22 cellular contexts compared by ENCODE assay signal in the genomic region with DNA sequence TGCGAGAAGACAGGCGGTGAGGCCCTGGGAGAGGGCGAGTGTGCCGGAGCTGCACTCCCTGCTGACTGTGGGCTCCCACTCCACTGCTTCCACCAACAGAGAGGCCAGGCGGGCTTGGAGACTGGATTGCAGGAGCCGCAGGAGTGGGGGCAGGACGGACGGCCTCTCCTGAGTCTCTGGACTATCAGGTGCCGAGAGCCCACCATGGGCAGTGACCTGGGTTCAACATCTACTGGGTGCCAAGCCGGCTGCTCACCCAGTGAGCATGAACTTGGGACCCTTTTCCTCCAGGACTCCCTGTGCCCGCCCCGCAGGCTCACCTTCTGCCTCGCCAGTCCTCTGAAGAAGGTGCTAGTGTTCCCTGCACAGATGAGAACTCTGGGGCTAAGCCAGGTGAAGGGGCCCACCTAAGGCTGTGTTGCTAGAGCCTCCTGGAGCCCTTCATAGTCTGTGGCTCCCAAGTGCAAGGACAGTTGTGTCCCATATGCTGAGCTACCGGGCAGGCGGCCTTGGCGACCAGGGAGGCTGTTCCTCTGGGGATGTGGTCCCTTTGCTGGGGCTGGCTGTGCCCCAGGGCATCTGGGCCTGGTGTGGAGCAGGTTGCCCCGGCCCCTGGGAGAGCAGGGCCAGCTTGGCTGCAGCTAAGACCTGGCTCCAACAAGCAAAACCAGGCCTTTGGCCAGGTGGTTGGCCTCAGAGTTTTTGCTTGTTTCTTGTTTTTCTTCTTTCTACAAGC.
A peak's percentile ranks its signal among the peaks of the same experiment; 100 is the strongest.
DNase-seq lines count a peak whose midpoint lies in the region; ATAC-seq and TF ChIP-seq lines count a peak whose summit lies in the region.
"Had no signal": no experiment of that assay in that cellular context is flagged by ENCODE, and none has a peak within 500 bp of the region (broad histone marks: within the 10 kb centered on the region; RNA-seq: fewer than 3 reads in every experiment).

No MANE protein-coding gene starts in this region.

- H3K4me1 ChIP-seq in right cardiac atrium (ENCODE audit: control insufficient read depth, insufficient read depth, low read length) (no peaks in the 10 kb centered on the region), endodermal cell (ENCODE audit: control insufficient read depth, insufficient read depth, low read length) (no peaks in the 10 kb centered on the region), upper lobe of right lung (peaks cover 3% of the 10 kb centered on the region)

- H3K27ac Mint-ChIP-seq in endodermal cell (no peak overlapping the region), nephron (peak overlapping the region; percentile 70 to 74 (median 72))
- no peak overlapping the region for H3K27ac Mint-ChIP-seq in effector memory CD8-positive, alpha-beta T cell
- H3K27ac Mint-ChIP-seq: B cell, HFFc6 had no signal

- DNase-seq in right cardiac atrium (peak in 2 of 3 donors; percentile 36 to 38), left cardiac atrium (no peak), endodermal cell (peak; percentile 46), upper lobe of right lung (peak; percentile 49), GM10266 (ENCODE audit: extremely low spot score) (no peak)
- no peak for DNase-seq in effector memory CD8-positive, alpha-beta T cell
- DNase-seq: EL, GF-D8, H9, HFFc6, MG63, NCI-H1417, NCI-H1694 treated with DMSO at 0.1 percent for 48 hours, NCI-H2081 treated with DMSO at 0.1 percent for 48 hours, NCI-H446 treated with DMSO at 0.1 percent for 48 hours, NCI-H526 treated with DMSO at 0.1 percent for 48 hours, OCI-M1, SHP77 had no signal

- H3K27ac ChIP-seq in right cardiac atrium (ENCODE audit: low read length) (no peak overlapping the region), endodermal cell (ENCODE audit: low read depth, low read length) (no peak overlapping the region), upper lobe of right lung (no peak overlapping the region)

- peaks cover 6% of the 10 kb centered on the region for H3K36me3 Mint-ChIP-seq in endodermal cell (ENCODE audit: low read depth)
- H3K36me3 Mint-ChIP-seq in nephron (ENCODE audit: low read depth): no peaks in the 10 kb centered on the region
- no peaks in the 10 kb centered on the region for H3K36me3 Mint-ChIP-seq in effector memory CD8-positive, alpha-beta T cell (ENCODE audit: insufficient read depth)

- H3K9me3 Mint-ChIP-seq in endodermal cell (no peaks in the 10 kb centered on the region), nephron (no peaks in the 10 kb centered on the region)
- H3K9me3 Mint-ChIP-seq in effector memory CD8-positive, alpha-beta T cell: no peaks in the 10 kb centered on the region
- H3K9me3 Mint-ChIP-seq: H9 had no signal

- no peak overlapping the region for H3K4me3 Mint-ChIP-seq in endodermal cell
- H3K4me3 Mint-ChIP-seq in nephron: peak overlapping the region in 1 of 3 experiments; percentile 25
- H3K4me3 Mint-ChIP-seq in effector memory CD8-positive, alpha-beta T cell: no peak overlapping the region
- H3K4me3 Mint-ChIP-seq: B cell, H9, HFFc6 had no signal

- no peak for TF ChIP-seq CTCF in endodermal cell (conservative IDR thresholded peaks at IDR 0.05)
- no peak for TF ChIP-seq CTCF in nephron (IDR thresholded peaks at IDR 0.05; ENCODE audit: unreplicated experiment in 3 of 3)
- no peak for TF ChIP-seq CTCF in upper lobe of right lung (IDR thresholded peaks at IDR 0.05)
- TF ChIP-seq CTCF in GM10266 (IDR thresholded peaks at IDR 0.05; ENCODE audit: control insufficient read depth, insufficient read depth, low read depth, missing control alignments): no peak

- no peaks in the 10 kb centered on the region for H3K9me3 ChIP-seq in right cardiac atrium (ENCODE audit: control insufficient read depth, low read length)
- no peaks in the 10 kb centered on the region for H3K9me3 ChIP-seq in endodermal cell (ENCODE audit: control insufficient read depth, low read length)
- H3K9me3 ChIP-seq in upper lobe of right lung: no peaks in the 10 kb centered on the region
- H3K9me3 ChIP-seq: MG63 had no signal

- no peaks in the 10 kb centered on the region for H3K27me3 ChIP-seq in right cardiac atrium (ENCODE audit: control insufficient read depth, insufficient read depth)
- no peaks in the 10 kb centered on the region for H3K27me3 ChIP-seq in endodermal cell (ENCODE audit: control insufficient read depth, insufficient read depth, low read length, poor library complexity, severe bottlenecking)
- no peaks in the 10 kb centered on the region for H3K27me3 ChIP-seq in upper lobe of right lung
- H3K27me3 ChIP-seq: MG63 had no signal

- WGBS in right cardiac atrium: 94% methylated on average over 17 of the region's 17 CpGs
- WGBS in endodermal cell (ENCODE audit: insufficient coverage in 1 of 2, insufficient read length in 1 of 2), 2 experiments: 93 to 96% methylated on average over 8 to 17 of the region's 17 CpGs

- H3K4me1 Mint-ChIP-seq in endodermal cell (peaks cover 8% of the 10 kb centered on the region), nephron (peaks cover 67% of the 10 kb centered on the region)
- H3K4me1 Mint-ChIP-seq in effector memory CD8-positive, alpha-beta T cell (ENCODE audit: low read depth in 2 of 2): peaks cover 3 to 5% of the 10 kb centered on the region in 2 donors
- H3K4me1 Mint-ChIP-seq: B cell had no signal

- intact Hi-C loops in right cardiac atrium (cut with DNase I): no loop called here
- intact Hi-C loops in left cardiac atrium (cut with DNase I): no loop called here
- intact Hi-C loops in upper lobe of right lung (cut with DNase I): no loop called here

- H3K9ac ChIP-seq in endodermal cell (ENCODE audit: extremely low read depth, low read length, poor library complexity, severe bottlenecking): no peak overlapping the region

- no peaks in the 10 kb centered on the region for H3K36me3 ChIP-seq in endodermal cell (ENCODE audit: control insufficient read depth, insufficient read depth, low read length)
- H3K36me3 ChIP-seq in upper lobe of right lung: no peaks in the 10 kb centered on the region

- H3K4me3 ChIP-seq in right cardiac atrium (ENCODE audit: low read length): no peak overlapping the region
- H3K4me3 ChIP-seq in endodermal cell (ENCODE audit: low read length): no peak overlapping the region
- no peak overlapping the region for H3K4me3 ChIP-seq in upper lobe of right lung
- H3K4me3 ChIP-seq: K562, MG63 had no signal

- no peak for ATAC-seq in right cardiac atrium
- ATAC-seq in left cardiac atrium: no peak
- no peak for ATAC-seq in upper lobe of right lung
- ATAC-seq in effector memory CD8-positive, alpha-beta T cell (replicated peaks): no peak
- ATAC-seq in GM18520 (IDR thresholded peaks at IDR 0.05; ENCODE audit: unreplicated experiment): no peak

- H3K27me3 Mint-ChIP-seq in endodermal cell (ENCODE audit: insufficient read depth) (no peaks in the 10 kb centered on the region), nephron (ENCODE audit: low read depth) (peaks cover 26% of the 10 kb centered on the region)
- H3K27me3 Mint-ChIP-seq in effector memory CD8-positive, alpha-beta T cell: peaks cover 16 to 49% of the 10 kb centered on the region in 2 donors

Comparison
In these comparisons a context has a peak if more than half of its experiments do, and no peak if none do; other contexts are left out.
1. DNase-seq: peak in right cardiac atrium (2 of 3), endodermal cell (single experiment) and upper lobe of right lung (single experiment); none in left cardiac atrium (single experiment), effector memory CD8-positive, alpha-beta T cell (0 of 3) and GM10266 (single experiment).
2. H3K27ac Mint-ChIP-seq: peak in nephron (3 of 3); none in endodermal cell (single experiment) and effector memory CD8-positive, alpha-beta T cell (0 of 2).